Comparison of ENCODE assay signal across 8 cellular contexts in genomic region chr1:58816747-58817221, GRCh38. TPM values are rescaled to one million over a fixed set of nuclear protein-coding genes. Genes with fewer than 3 reads are reported as not detected.
DNase-seq lines count a peak whose midpoint lies in the region; ATAC-seq and TF ChIP-seq lines count a peak whose summit lies in the region.

No MANE protein-coding gene starts in this region.

- H3K9me3 ChIP-seq in RWPE2 (ENCODE audit: severe bottlenecking) (no peaks in the 10 kb centered on the region), skeletal muscle tissue (ENCODE audit: control insufficient read depth in 3 of 3, low read length in 3 of 3) (no peaks in the 10 kb centered on the region)

- H3K9ac ChIP-seq in skeletal muscle tissue (ENCODE audit: low read depth in 1 of 3, low read length in 3 of 3), result peak overlapping the region; percentile 85 to 93 (median 90)

- H3K4me1 ChIP-seq in RWPE2 (ENCODE audit: insufficient read depth, poor library complexity, severe bottlenecking), result peaks cover 68% of the 10 kb centered on the region
- peaks cover 18 to 26% (median 21%) of the 10 kb centered on the region in 3 donors for H3K4me1 ChIP-seq in skeletal muscle tissue (ENCODE audit: control insufficient read depth in 3 of 3, insufficient read depth in 3 of 3, low read length in 3 of 3)

- H3K27me3 ChIP-seq in RWPE2 (ENCODE audit: insufficient read depth, poor library complexity, severe bottlenecking) (no peaks in the 10 kb centered on the region), skeletal muscle tissue (ENCODE audit: control insufficient read depth in 3 of 3, insufficient read depth in 3 of 3, low read length in 3 of 3) (no peaks in the 10 kb centered on the region)

- no peaks in the 10 kb centered on the region for H3K36me3 ChIP-seq in RWPE2 (ENCODE audit: low read depth)
- H3K36me3 ChIP-seq in skeletal muscle tissue (ENCODE audit: control insufficient read depth in 3 of 3, insufficient read depth in 3 of 3, low read length in 3 of 3), result no peaks in the 10 kb centered on the region

- peak; percentile 34 for DNase-seq in DMS 273 (lab: John Stamatoyannopoulos, UW; ENCODE audit: unreplicated experiment)
- DNase-seq in DMS 273 treated with DMSO at 0.1 percent for 48 hours (lab: John Stamatoyannopoulos, UW), result no peak
- no peak for DNase-seq in RWPE2 (ENCODE audit: low spot score)
- peak; percentile 41 for DNase-seq in fibroblast of pulmonary artery (ENCODE audit: low read depth)
- DNase-seq in amygdala (lab: John Stamatoyannopoulos, UW), result no peak
- no peak for DNase-seq in NCI-H2081 treated with DMSO at 0.1 percent for 48 hours (lab: John Stamatoyannopoulos, UW)

- ATAC-seq in RWPE2 (ENCODE audit: low read depth) (no peak), GM21367 (IDR thresholded peaks at IDR 0.05; ENCODE audit: unreplicated experiment) (no peak)

- H3K27ac ChIP-seq in RWPE2 (ENCODE audit: poor library complexity, severe bottlenecking) (peak overlapping the region; percentile 98), skeletal muscle tissue (ENCODE audit: low read depth, low read length) (peak overlapping the region; percentile 89)

- peak overlapping the region; percentile 24 for H3K4me3 ChIP-seq in RWPE2 (ENCODE audit: severe bottlenecking)
- H3K4me3 ChIP-seq in fibroblast of pulmonary artery (replicated peaks; ENCODE audit: low read depth, low read length), result peak overlapping the region; percentile 64
- peak overlapping the region; percentile 68 to 88 (median 76) for H3K4me3 ChIP-seq in skeletal muscle tissue (ENCODE audit: low read length in 3 of 3)

- TF ChIP-seq CTCF in RWPE2 (IDR thresholded peaks at IDR 0.05; ENCODE audit: poor library complexity, severe bottlenecking) (no peak), fibroblast of pulmonary artery (IDR thresholded peaks at IDR 0.05; ENCODE audit: low read length, missing control alignments) (no peak)

RNA-seq across cellular contexts. Expression of gene JUN, which starts 32.9 kb away (rescaled TPM):
- total RNA-seq in skeletal muscle tissue, result 103 TPM

Comparison
In these comparisons a context has a peak if more than half of its experiments do, and no peak if none do; other contexts are left out.
1. DNase-seq: peak in DMS 273 (single experiment) and fibroblast of pulmonary artery (single experiment); none in DMS 273 treated with DMSO at 0.1 percent for 48 hours (single experiment), RWPE2 (single experiment), amygdala (0 of 56) and NCI-H2081 treated with DMSO at 0.1 percent for 48 hours (single experiment).
2. H3K4me3 ChIP-seq: peak in every context shown above with its lines; median percentile 76 in skeletal muscle tissue; 64 in fibroblast of pulmonary artery; 24 in RWPE2.